Comparison of ENCODE assay signal across 1 cellular context in genomic region chr2:105287692-105288091, GRCh38.
TF ChIP-seq lines count a peak whose summit lies in the region.

No MANE protein-coding gene starts in this region.

TF ChIP-seq in HepG2, 621 proteins besides CTCF, POLR2A, EP300 and RAD21:
- TF ChIP-seq BHLHE40 (IDR thresholded peaks at IDR 0.05; ENCODE audit: low read length) (peak; percentile 76), ZNF296 (CRISPR knock-in tag; conservative IDR thresholded peaks at IDR 0.05) (no peak), USF2 (IDR thresholded peaks at IDR 0.05; ENCODE audit: low read depth, low read length) (peak; percentile 35; the same call in 1 of the 2 replicates), USF2 (CRISPR knock-in tag; IDR thresholded peaks at IDR 0.05; ENCODE audit: borderline replicate concordance) (no peak), ATF7 (IDR thresholded peaks at IDR 0.05) (no peak), ATF7 (CRISPR knock-in tag; IDR thresholded peaks at IDR 0.05) (no peak), ZNF687 (CRISPR knock-in tag; IDR thresholded peaks at IDR 0.05) (no peak), MYC (CRISPR knock-in tag; IDR thresholded peaks at IDR 0.05; ENCODE audit: borderline replicate concordance) (no peak), XRCC5 (optimal IDR thresholded peaks at IDR 0.05; ENCODE audit: low read length) (peak; percentile 36), ZNF329 (CRISPR knock-in tag; IDR thresholded peaks at IDR 0.05; ENCODE audit: low read depth) (no peak), ZNF34 (CRISPR knock-in tag; IDR thresholded peaks at IDR 0.05; ENCODE audit: borderline replicate concordance) (no peak), PHB2 (IDR thresholded peaks at IDR 0.05; ENCODE audit: partially characterized antibody) (no peak), HNRNPK (IDR thresholded peaks at IDR 0.05; ENCODE audit: low read depth, low read length, poor library complexity, severe bottlenecking) (no peak), NPAS2 (CRISPR knock-in tag; IDR thresholded peaks at IDR 0.05; ENCODE audit: borderline replicate concordance) (no peak), ERF (CRISPR knock-in tag; IDR thresholded peaks at IDR 0.05) (no peak), ASH2L (IDR thresholded peaks at IDR 0.05; ENCODE audit: insufficient read length, low read depth, low read length) (no peak), BRF2 (CRISPR knock-in tag; IDR thresholded peaks at IDR 0.05) (no peak)
TF ChIP-seq in HepG2: peak in this region for 3.
